20 cellular contexts compared by ENCODE assay signal in genomic region chr10:124078028-124078427, GRCh38.
"Had no signal": no experiment of that assay in that cellular context is flagged by ENCODE, and none has a peak within 500 bp of the region (broad histone marks: within the 10 kb centered on the region; RNA-seq: fewer than 3 reads in every experiment).

No MANE protein-coding gene starts in this region.

- H3K4me3 ChIP-seq: gastrocnemius medialis, mucosa of descending colon, prostate gland, smooth muscle cell, upper lobe of right lung had no signal

- H3K36me3 Mint-ChIP-seq: activated CD4-positive, alpha-beta memory T cell treated with anti-CD3 and anti-CD28 coated beads for 36 hours; activated CD8-positive, alpha-beta memory T cell treated with anti-CD3 and anti-CD28 coated beads, Interleukin-2, amount 10 ng/mL, durations not matched to agents 7 days and 5 days had no signal

- H3K4me2 ChIP-seq: smooth muscle cell had no signal

- H3K4me1 ChIP-seq: upper lobe of right lung had no signal

- H3K9me3 Mint-ChIP-seq: activated CD4-positive, alpha-beta memory T cell treated with anti-CD3 and anti-CD28 coated beads for 36 hours; dendritic cell treated with granulocyte-macrophage colony-stimulating factor and Interleukin-4, amounts not matched to agents 40 ng/mL and 50 ng/mL, for 4 days; stimulated activated naive CD8-positive, alpha-beta T cell treated with anti-CD3 and anti-CD28 coated beads, Interleukin-15, Interleukin-2, amounts not matched to agents 100 ng/mL and 50 ng/mL, for 24 hours had no signal

- H3K9me3 ChIP-seq: gastrocnemius medialis, mucosa of descending colon, prostate gland, upper lobe of right lung had no signal

- H3K36me3 ChIP-seq: gastrocnemius medialis, prostate gland, upper lobe of right lung, WERI-Rb-1 had no signal

- DNase-seq: activated CD4-positive, alpha-beta memory T cell treated with anti-CD3 and anti-CD28 coated beads for 36 hours; activated CD8-positive, alpha-beta memory T cell treated with anti-CD3 and anti-CD28 coated beads, Interleukin-2, amount 10 ng/mL, durations not matched to agents 7 days and 5 days; activated gamma-delta T cell; activated T-cell treated with anti-CD3 and anti-CD28 coated beads, Interleukin-2, amount 50 U/mL, for 48 hours; central memory CD4-positive, alpha-beta T cell; effector memory CD4-positive, alpha-beta T cell; gastrocnemius medialis; mammary epithelial cell; mucosa of descending colon; right cardiac atrium; T-helper 17 cell; upper lobe of right lung had no signal

- ATAC-seq: activated CD8-positive, alpha-beta memory T cell treated with anti-CD3 and anti-CD28 coated beads, Interleukin-2, amount 10 ng/mL, durations not matched to agents 7 days and 5 days; activated naive CD4-positive, alpha-beta T cell treated with anti-CD3 and anti-CD28 coated beads, Interleukin-2, amount 50 U/mL, for 72 hours; left lobe of liver; mucosa of descending colon; right cardiac atrium; T-helper 17 cell; upper lobe of right lung had no signal

- H3K27ac Mint-ChIP-seq: activated CD4-positive, alpha-beta memory T cell treated with anti-CD3 and anti-CD28 coated beads for 36 hours; activated CD8-positive, alpha-beta memory T cell treated with anti-CD3 and anti-CD28 coated beads, Interleukin-2, amount 10 ng/mL, durations not matched to agents 7 days and 5 days; activated naive CD4-positive, alpha-beta T cell treated with anti-CD3 and anti-CD28 coated beads, Interleukin-2, amount 50 U/mL, for 72 hours; dendritic cell treated with granulocyte-macrophage colony-stimulating factor and Interleukin-4, amounts not matched to agents 40 ng/mL and 50 ng/mL, for 4 days; stimulated activated naive CD8-positive, alpha-beta T cell treated with anti-CD3 and anti-CD28 coated beads, Interleukin-15, Interleukin-2, amounts not matched to agents 100 ng/mL and 50 ng/mL, for 24 hours; T-helper 17 cell had no signal

- H3K27me3 Mint-ChIP-seq: stimulated activated naive CD8-positive, alpha-beta T cell treated with anti-CD3 and anti-CD28 coated beads, Interleukin-15, Interleukin-2, amounts not matched to agents 100 ng/mL and 50 ng/mL, for 24 hours had no signal

- H3K4me3 Mint-ChIP-seq: activated CD4-positive, alpha-beta memory T cell treated with anti-CD3 and anti-CD28 coated beads for 36 hours; activated CD8-positive, alpha-beta memory T cell treated with anti-CD3 and anti-CD28 coated beads, Interleukin-2, amount 10 ng/mL, durations not matched to agents 7 days and 5 days; dendritic cell treated with granulocyte-macrophage colony-stimulating factor and Interleukin-4, amounts not matched to agents 40 ng/mL and 50 ng/mL, for 4 days; stimulated activated naive CD8-positive, alpha-beta T cell treated with anti-CD3 and anti-CD28 coated beads, Interleukin-15, Interleukin-2, amounts not matched to agents 100 ng/mL and 50 ng/mL, for 24 hours; T-helper 17 cell had no signal

- H3K27me3 ChIP-seq: gastrocnemius medialis, upper lobe of right lung had no signal

- H3K27ac ChIP-seq: epithelial cell of prostate, gastrocnemius medialis, prostate gland, upper lobe of right lung had no signal
